Comparison of ENCODE assay signal across 13 cellular contexts in the genomic region with DNA sequence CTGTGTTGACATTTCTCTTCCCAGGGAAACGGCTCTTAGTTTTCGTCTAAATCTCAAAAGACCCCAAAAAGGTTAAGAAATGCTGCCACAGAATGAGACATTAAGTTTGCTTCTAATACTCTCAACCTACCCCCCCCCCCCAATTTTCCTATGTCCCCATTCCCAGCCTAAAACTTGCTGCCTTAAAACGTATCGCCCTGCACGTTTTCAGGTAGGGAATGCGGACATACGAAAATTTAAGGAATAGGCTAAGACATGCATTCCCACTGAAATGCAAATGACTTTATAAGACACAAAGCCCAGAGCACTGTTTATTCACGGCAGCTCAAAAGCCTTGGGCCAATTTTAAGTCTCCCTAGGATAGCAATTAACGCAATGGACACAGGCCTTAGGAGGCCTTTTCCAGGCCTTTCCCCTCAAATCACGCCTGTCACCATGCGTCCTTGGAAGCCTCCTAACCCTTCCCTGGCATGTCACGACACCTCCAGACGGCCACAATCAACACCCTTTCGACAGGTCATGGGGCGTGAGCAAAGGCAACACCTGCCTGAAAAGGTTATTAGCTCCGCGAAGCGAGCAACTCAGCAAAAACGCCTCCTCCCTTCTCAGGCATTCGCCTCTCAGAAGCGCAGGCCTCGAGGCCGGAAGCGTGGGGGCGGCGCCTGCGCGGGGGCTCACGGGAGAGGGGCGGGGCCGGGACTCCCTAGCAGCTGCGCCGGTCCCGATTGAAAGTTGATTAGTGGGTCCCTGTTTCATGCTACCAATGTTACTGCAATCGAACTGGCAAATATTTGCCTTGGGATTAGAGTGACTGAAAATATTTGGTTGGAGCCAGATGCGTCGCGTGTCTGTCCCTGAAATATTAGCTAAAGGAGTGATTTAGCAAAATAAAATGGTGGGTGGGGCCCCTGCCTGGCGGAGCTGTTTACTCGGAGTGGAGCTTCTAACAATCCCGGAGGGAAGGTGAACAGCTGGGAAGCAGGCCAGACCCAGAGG. TPM values are rescaled to one million over a fixed set of nuclear protein-coding genes. Genes with fewer than 3 reads are reported as not detected.
DNase-seq lines count a peak whose midpoint lies in the region; ATAC-seq and TF ChIP-seq lines count a peak whose summit lies in the region.
"Had no signal": no experiment of that assay in that cellular context is flagged by ENCODE, and none has a peak within 500 bp of the region (broad histone marks: within the 10 kb centered on the region; RNA-seq: fewer than 3 reads in every experiment).

No MANE protein-coding gene starts in this region.

- H3K36me3 Mint-ChIP-seq in glutamatergic neuron (ENCODE audit: unreplicated experiment): no peaks in the 10 kb centered on the region

- DNase-seq in HuH-7.5 (ENCODE audit: low spot score) (peak; percentile 57), NCI-H774 (lab: John Stamatoyannopoulos, UW) (peak; percentile 87), glutamatergic neuron (peak; percentile 65), stomach (peak; percentile 61), substantia nigra (lab: John Stamatoyannopoulos, UW) (no peak), DMS114 treated with DMSO at 0.1 percent for 48 hours (lab: John Stamatoyannopoulos, UW; ENCODE audit: unreplicated experiment) (no peak)
- DNase-seq in activated T-cell treated with anti-CD3 and anti-CD28 coated beads, Interleukin-2, amount 50 U/mL, for 48 hours: no peak
- DNase-seq: DMS79 treated with DMSO at 0.1 percent for 48 hours; effector memory CD4-positive, alpha-beta T cell; tibial artery had no signal

- H3K9me3 Mint-ChIP-seq in glutamatergic neuron (ENCODE audit: unreplicated experiment): peaks cover 3% of the 10 kb centered on the region
- H3K9me3 Mint-ChIP-seq: T-helper 1 cell treated with Interleukin-12 subunit alpha and Interleukin-12 subunit beta and Interleukin-4 antibody, amounts not matched to agents 30 μg/mL and 1 μg/mL, for 36 hours had no signal

- H3K36me3 ChIP-seq in stomach: no peaks in the 10 kb centered on the region
- H3K36me3 ChIP-seq: tibial artery had no signal

- H3K4me1 ChIP-seq in stomach: no peaks in the 10 kb centered on the region
- H3K4me1 ChIP-seq: tibial artery had no signal

- whole genome bisulfite sequencing in stomach, 5 donors: 44 to 54% (median 51%) methylated on average over 40 to 41 of the region's 41 CpGs

- no peaks in the 10 kb centered on the region for H3K27me3 Mint-ChIP-seq in glutamatergic neuron (ENCODE audit: unreplicated experiment)

- TF ChIP-seq CTCF in glutamatergic neuron (IDR thresholded peaks at IDR 0.05; ENCODE audit: partially characterized antibody, unreplicated experiment) (no peak), stomach (IDR thresholded peaks at IDR 0.05) (no peak)

- peak overlapping the region; percentile 18 to 36 (median 26) for H3K4me3 ChIP-seq in stomach
- H3K4me3 ChIP-seq: tibial artery had no signal

- ATAC-seq in HG03469 (IDR thresholded peaks at IDR 0.05; ENCODE audit: unreplicated experiment): no peak

- H3K4me3 Mint-ChIP-seq in glutamatergic neuron (ENCODE audit: unreplicated experiment): peak overlapping the region; percentile 78
- H3K4me3 Mint-ChIP-seq: T-helper 1 cell treated with Interleukin-12 subunit alpha and Interleukin-12 subunit beta and Interleukin-4 antibody, amounts not matched to agents 30 μg/mL and 1 μg/mL, for 36 hours had no signal

- no peak for TF ChIP-seq POLR2A in stomach (IDR thresholded peaks at IDR 0.05)

- intact Hi-C loops in stomach (cut with DNase I; ENCODE audit: low total_unique reads): no loop called here

- H3K4me1 Mint-ChIP-seq in glutamatergic neuron (ENCODE audit: low read depth, unreplicated experiment): peaks cover 6% of the 10 kb centered on the region

- H3K27me3 ChIP-seq in stomach: no peaks in the 10 kb centered on the region
- H3K27me3 ChIP-seq: tibial artery had no signal

- TF ChIP-seq EP300 in stomach (IDR thresholded peaks at IDR 0.05): no peak

- H3K27ac Mint-ChIP-seq in glutamatergic neuron (ENCODE audit: unreplicated experiment): peak overlapping the region; percentile 86
- H3K27ac Mint-ChIP-seq: T-helper 1 cell treated with Interleukin-12 subunit alpha and Interleukin-12 subunit beta and Interleukin-4 antibody, amounts not matched to agents 30 μg/mL and 1 μg/mL, for 36 hours had no signal

- H3K9me3 ChIP-seq in stomach: peaks cover 0 to 4% (median 1%) of the 10 kb centered on the region in 4 donors
- H3K9me3 ChIP-seq: tibial artery had no signal

- H3K27ac ChIP-seq in stomach (no peak overlapping the region), substantia nigra (ENCODE audit: low read depth, low read length, poor library complexity, severe bottlenecking) (no peak overlapping the region)
- H3K27ac ChIP-seq: tibial artery had no signal

RNA-seq across cellular contexts. Expression of a gene that starts 45.1 kb away (rescaled TPM):
- total RNA-seq in glutamatergic neuron (ENCODE audit: unreplicated experiment) (not detected), stomach (10 to 100 TPM in 2 of 5 donors, 1 to 10 TPM in 3; 1.2 to 34.4 (median 1.7) TPM)
- polyA plus RNA-seq in stomach: under 1 TPM; 0.37 to 0.61 (median 0.38) TPM
- total RNA-seq: osteoblast had no signal

Comparison
In these comparisons a context has a peak if more than half of its experiments do, and no peak if none do; other contexts are left out.
1. DNase-seq: peak in HuH-7.5 (single experiment), NCI-H774 (single experiment), glutamatergic neuron (single experiment) and stomach (single experiment); none in substantia nigra (0 of 49), DMS114 treated with DMSO at 0.1 percent for 48 hours (single experiment) and activated T-cell treated with anti-CD3 and anti-CD28 coated beads, Interleukin-2, amount 50 U/mL, for 48 hours (0 of 2).